ENCODE assay signal across 1 cellular context in the genomic region with DNA sequence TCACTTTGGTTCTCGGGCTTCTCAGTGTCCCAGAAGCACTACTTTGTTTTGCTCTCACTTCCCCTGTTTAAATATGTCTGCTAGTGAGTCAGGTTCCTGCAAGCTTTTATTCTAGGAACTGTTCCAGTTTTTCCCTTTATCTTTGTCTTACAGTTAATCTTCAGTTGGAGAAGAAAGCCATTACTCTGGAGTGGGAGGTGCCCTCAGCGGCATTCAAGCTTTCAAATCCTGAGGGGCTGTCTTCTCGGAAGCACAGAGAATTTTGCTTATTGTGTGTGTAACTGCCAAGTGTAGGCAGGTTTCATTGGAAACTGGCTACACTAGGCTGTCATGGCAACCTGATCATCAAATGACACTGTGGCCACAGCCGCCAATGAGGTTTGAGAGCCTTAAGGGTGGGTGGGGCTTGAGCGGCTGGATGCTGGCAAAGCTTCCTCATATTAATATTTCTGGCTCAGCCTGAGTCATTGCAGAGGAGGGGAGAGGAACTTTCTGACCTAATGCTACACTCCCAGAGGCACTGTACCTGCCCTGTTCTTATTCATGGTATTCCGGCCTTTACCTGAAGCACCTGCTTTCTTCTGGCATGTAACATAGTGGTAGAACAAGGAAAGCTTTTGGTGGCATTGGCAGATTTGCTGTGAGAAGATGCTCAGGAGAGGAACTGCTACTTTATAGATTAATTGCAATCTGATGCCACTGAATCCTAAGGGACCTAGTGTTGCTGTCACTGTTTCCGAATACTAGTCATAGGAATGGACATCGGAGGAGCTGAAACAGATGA.
TF ChIP-seq lines count a peak whose summit lies in the region.

No MANE protein-coding gene starts in this region.

TF ChIP-seq in K562, 482 proteins besides CTCF, POLR2A, EP300 and RAD21 (continued from another document and continues in another):
- TF ChIP-seq, protein P1, sequence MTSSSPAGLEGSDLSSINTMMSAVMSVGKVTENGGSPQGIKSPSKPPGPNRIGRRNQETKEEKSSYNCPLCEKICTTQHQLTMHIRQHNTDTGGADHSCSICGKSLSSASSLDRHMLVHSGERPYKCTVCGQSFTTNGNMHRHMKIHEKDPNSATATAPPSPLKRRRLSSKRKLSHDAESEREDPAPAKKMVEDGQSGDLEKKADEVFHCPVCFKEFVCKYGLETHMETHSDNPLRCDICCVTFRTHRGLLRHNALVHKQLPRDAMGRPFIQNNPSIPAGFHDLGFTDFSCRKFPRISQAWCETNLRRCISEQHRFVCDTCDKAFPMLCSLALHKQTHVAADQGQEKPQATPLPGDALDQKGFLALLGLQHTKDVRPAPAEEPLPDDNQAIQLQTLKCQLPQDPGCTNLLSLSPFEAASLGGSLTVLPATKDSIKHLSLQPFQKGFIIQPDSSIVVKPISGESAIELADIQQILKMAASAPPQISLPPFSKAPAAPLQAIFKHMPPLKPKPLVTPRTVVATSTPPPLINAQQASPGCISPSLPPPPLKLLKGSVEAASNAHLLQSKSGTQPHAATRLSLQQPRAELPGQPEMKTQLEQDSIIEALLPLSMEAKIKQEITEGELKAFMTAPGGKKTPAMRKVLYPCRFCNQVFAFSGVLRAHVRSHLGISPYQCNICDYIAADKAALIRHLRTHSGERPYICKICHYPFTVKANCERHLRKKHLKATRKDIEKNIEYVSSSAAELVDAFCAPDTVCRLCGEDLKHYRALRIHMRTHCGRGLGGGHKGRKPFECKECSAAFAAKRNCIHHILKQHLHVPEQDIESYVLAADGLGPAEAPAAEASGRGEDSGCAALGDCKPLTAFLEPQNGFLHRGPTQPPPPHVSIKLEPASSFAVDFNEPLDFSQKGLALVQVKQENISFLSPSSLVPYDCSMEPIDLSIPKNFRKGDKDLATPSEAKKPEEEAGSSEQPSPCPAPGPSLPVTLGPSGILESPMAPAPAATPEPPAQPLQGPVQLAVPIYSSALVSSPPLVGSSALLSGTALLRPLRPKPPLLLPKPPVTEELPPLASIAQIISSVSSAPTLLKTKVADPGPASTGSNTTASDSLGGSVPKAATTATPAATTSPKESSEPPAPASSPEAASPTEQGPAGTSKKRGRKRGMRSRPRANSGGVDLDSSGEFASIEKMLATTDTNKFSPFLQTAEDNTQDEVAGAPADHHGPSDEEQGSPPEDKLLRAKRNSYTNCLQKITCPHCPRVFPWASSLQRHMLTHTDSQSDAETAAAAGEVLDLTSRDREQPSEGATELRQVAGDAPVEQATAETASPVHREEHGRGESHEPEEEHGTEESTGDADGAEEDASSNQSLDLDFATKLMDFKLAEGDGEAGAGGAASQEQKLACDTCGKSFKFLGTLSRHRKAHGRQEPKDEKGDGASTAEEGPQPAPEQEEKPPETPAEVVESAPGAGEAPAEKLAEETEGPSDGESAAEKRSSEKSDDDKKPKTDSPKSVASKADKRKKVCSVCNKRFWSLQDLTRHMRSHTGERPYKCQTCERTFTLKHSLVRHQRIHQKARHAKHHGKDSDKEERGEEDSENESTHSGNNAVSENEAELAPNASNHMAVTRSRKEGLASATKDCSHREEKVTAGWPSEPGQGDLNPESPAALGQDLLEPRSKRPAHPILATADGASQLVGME (CRISPR knock-in tag; IDR thresholded peaks at IDR 0.05): peak; percentile 55; the same call in 1 of the 2 replicates
- TF ChIP-seq RBM22 (IDR thresholded peaks at IDR 0.05; ENCODE audit: low read depth, low read length, poor library complexity, severe bottlenecking) (no peak), ZC3H4 (CRISPR knock-in tag; IDR thresholded peaks at IDR 0.05; ENCODE audit: borderline replicate concordance) (no peak), ZNF212 (CRISPR knock-in tag; IDR thresholded peaks at IDR 0.05) (no peak), NR3C1 (CRISPR knock-in tag; IDR thresholded peaks at IDR 0.05) (no peak), TAL1 (IDR thresholded peaks at IDR 0.05) (peak; percentile 69), NEUROD1 (IDR thresholded peaks at IDR 0.05; ENCODE audit: borderline replicate concordance, low read depth, low read length, partially characterized antibody) (no peak), CBX5 (IDR thresholded peaks at IDR 0.05; ENCODE audit: borderline replicate concordance, low read depth) (no peak), SIRT6 (IDR thresholded peaks at IDR 0.05; ENCODE audit: low read depth, low read length) (no peak), SLC30A9 (CRISPR knock-in tag; IDR thresholded peaks at IDR 0.05) (no peak), ARNT (IDR thresholded peaks at IDR 0.05) (peak in 1 of 2 experiments; percentile 60; a peak in 1 of 4 replicates), ZNF586 (CRISPR knock-in tag; conservative IDR thresholded peaks at IDR 0.05) (no peak), ZNF384 (IDR thresholded peaks at IDR 0.05; ENCODE audit: low read depth, low read length) (peak; percentile 38; the same call in 1 of the 2 replicates), HNRNPLL (IDR thresholded peaks at IDR 0.05; ENCODE audit: low read depth, low read length, poor library complexity, severe bottlenecking) (no peak), GATAD2A (IDR thresholded peaks at IDR 0.05) (no peak), SPI1 (IDR thresholded peaks at IDR 0.05; ENCODE audit: borderline replicate concordance, low read depth, low read length) (peak; percentile 77), LCOR (CRISPR knock-in tag; IDR thresholded peaks at IDR 0.05) (0 out of 2 replicates have a peak, but pooled peaks have one; percentile 16), JUND (IDR thresholded peaks at IDR 0.05; ENCODE audit: borderline replicate concordance, low read depth, low read length) (0 out of 2 replicates have a peak, but pooled peaks have one; percentile 24), JUND (tag; IDR thresholded peaks at IDR 0.05; ENCODE audit: borderline replicate concordance, low read depth, low read length) (peak; percentile 60; the same call in 1 of the 3 replicates), TAF7 (tag; IDR thresholded peaks at IDR 0.05) (no peak), GATA2 (CRISPR knock-in tag; IDR thresholded peaks at IDR 0.05) (0 out of 2 replicates have a peak, but pooled peaks have one; percentile 26), FOXM1 (IDR thresholded peaks at IDR 0.05; ENCODE audit: low read depth) (peak; percentile 85), FOXM1 (CRISPR knock-in tag; IDR thresholded peaks at IDR 0.05; ENCODE audit: low read depth) (no peak), RFX1 (IDR thresholded peaks at IDR 0.05) (no peak), CREB1 (IDR thresholded peaks at IDR 0.05) (peak; percentile 79), CREB1 (CRISPR knock-in tag; IDR thresholded peaks at IDR 0.05) (peak; percentile 44; the same call in 1 of the 2 replicates), KDM5B (IDR thresholded peaks at IDR 0.05; ENCODE audit: insufficient replicate concordance, low read depth, low read length) (peak; percentile 82), MIER1 (IDR thresholded peaks at IDR 0.05; ENCODE audit: low read depth) (no peak), NFYB (IDR thresholded peaks at IDR 0.05; ENCODE audit: extremely low read depth, insufficient read length) (peak; percentile 93), NELFE (IDR thresholded peaks at IDR 0.05; ENCODE audit: insufficient read depth, insufficient read length) (no peak), U2AF1 (optimal IDR thresholded peaks at IDR 0.05; ENCODE audit: low read depth, low read length) (no peak), DNMT1 (IDR thresholded peaks at IDR 0.05) (no peak), ZNF23 (CRISPR knock-in tag; IDR thresholded peaks at IDR 0.05) (no peak), NR2C2 (CRISPR knock-in tag; IDR thresholded peaks at IDR 0.05) (no peak), NR2C2 (tag; IDR thresholded peaks at IDR 0.05) (no peak; the same call in 1 of the 2 replicates)
- TF ChIP-seq, protein P2, sequence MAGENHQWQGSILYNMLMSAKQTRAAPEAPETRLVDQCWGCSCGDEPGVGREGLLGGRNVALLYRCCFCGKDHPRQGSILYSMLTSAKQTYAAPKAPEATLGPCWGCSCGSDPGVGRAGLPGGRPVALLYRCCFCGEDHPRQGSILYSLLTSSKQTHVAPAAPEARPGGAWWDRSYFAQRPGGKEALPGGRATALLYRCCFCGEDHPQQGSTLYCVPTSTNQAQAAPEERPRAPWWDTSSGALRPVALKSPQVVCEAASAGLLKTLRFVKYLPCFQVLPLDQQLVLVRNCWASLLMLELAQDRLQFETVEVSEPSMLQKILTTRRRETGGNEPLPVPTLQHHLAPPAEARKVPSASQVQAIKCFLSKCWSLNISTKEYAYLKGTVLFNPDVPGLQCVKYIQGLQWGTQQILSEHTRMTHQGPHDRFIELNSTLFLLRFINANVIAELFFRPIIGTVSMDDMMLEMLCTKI (IDR thresholded peaks at IDR 0.05; ENCODE audit: partially characterized antibody): no peak
- TF ChIP-seq, protein P3, sequence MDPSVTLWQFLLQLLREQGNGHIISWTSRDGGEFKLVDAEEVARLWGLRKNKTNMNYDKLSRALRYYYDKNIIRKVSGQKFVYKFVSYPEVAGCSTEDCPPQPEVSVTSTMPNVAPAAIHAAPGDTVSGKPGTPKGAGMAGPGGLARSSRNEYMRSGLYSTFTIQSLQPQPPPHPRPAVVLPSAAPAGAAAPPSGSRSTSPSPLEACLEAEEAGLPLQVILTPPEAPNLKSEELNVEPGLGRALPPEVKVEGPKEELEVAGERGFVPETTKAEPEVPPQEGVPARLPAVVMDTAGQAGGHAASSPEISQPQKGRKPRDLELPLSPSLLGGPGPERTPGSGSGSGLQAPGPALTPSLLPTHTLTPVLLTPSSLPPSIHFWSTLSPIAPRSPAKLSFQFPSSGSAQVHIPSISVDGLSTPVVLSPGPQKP (CRISPR knock-in tag; IDR thresholded peaks at IDR 0.05): no peak
- TF ChIP-seq, protein P4, sequence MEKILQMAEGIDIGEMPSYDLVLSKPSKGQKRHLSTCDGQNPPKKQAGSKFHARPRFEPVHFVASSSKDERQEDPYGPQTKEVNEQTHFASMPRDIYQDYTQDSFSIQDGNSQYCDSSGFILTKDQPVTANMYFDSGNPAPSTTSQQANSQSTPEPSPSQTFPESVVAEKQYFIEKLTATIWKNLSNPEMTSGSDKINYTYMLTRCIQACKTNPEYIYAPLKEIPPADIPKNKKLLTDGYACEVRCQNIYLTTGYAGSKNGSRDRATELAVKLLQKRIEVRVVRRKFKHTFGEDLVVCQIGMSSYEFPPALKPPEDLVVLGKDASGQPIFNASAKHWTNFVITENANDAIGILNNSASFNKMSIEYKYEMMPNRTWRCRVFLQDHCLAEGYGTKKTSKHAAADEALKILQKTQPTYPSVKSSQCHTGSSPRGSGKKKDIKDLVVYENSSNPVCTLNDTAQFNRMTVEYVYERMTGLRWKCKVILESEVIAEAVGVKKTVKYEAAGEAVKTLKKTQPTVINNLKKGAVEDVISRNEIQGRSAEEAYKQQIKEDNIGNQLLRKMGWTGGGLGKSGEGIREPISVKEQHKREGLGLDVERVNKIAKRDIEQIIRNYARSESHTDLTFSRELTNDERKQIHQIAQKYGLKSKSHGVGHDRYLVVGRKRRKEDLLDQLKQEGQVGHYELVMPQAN (IDR thresholded peaks at IDR 0.05; ENCODE audit: borderline replicate concordance): peak; percentile 40; the same call in 1 of the 2 replicates
- TF ChIP-seq, protein P5, sequence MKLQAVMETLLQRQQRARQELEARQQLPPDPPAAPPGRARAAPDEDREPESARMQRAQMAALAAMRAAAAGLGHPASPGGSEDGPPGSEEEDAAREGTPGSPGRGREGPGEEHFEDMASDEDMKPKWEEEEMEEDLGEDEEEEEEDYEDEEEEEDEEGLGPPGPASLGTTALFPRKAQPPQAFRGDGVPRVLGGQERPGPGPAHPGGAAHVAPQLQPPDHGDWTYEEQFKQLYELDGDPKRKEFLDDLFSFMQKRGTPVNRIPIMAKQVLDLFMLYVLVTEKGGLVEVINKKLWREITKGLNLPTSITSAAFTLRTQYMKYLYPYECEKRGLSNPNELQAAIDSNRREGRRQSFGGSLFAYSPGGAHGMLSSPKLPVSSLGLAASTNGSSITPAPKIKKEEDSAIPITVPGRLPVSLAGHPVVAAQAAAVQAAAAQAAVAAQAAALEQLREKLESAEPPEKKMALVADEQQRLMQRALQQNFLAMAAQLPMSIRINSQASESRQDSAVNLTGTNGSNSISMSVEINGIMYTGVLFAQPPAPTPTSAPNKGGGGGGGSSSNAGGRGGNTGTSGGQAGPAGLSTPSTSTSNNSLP (IDR thresholded peaks at IDR 0.05; ENCODE audit: borderline replicate concordance, low read depth, low read length): peak; percentile 21; the same call in 1 of the 2 replicates
- TF ChIP-seq, protein P6, sequence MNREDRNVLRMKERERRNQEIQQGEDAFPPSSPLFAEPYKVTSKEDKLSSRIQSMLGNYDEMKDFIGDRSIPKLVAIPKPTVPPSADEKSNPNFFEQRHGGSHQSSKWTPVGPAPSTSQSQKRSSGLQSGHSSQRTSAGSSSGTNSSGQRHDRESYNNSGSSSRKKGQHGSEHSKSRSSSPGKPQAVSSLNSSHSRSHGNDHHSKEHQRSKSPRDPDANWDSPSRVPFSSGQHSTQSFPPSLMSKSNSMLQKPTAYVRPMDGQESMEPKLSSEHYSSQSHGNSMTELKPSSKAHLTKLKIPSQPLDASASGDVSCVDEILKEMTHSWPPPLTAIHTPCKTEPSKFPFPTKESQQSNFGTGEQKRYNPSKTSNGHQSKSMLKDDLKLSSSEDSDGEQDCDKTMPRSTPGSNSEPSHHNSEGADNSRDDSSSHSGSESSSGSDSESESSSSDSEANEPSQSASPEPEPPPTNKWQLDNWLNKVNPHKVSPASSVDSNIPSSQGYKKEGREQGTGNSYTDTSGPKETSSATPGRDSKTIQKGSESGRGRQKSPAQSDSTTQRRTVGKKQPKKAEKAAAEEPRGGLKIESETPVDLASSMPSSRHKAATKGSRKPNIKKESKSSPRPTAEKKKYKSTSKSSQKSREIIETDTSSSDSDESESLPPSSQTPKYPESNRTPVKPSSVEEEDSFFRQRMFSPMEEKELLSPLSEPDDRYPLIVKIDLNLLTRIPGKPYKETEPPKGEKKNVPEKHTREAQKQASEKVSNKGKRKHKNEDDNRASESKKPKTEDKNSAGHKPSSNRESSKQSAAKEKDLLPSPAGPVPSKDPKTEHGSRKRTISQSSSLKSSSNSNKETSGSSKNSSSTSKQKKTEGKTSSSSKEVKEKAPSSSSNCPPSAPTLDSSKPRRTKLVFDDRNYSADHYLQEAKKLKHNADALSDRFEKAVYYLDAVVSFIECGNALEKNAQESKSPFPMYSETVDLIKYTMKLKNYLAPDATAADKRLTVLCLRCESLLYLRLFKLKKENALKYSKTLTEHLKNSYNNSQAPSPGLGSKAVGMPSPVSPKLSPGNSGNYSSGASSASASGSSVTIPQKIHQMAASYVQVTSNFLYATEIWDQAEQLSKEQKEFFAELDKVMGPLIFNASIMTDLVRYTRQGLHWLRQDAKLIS (CRISPR knock-in tag; IDR thresholded peaks at IDR 0.05): no peak
